28 cellular contexts compared by ENCODE assay signal in the genomic region with DNA sequence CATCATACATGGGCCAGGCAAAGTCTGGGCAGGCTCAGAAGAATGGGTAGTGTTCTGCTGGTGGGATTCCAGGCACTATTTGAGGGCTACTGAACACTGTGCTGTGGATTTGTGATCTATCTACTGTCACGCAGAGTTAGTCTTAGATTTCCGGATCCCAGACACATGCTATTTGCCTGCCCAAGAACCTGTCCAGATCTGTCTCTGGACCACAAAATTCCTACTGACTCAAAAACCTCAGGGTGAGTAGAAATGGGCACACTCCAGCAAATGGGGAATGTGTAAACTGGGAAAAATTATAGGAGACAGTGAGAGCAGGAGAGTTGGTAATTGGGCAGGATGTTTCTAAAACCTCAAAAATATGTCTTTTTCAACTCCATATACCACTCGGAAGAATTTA.
"Had no signal": no experiment of that assay in that cellular context is flagged by ENCODE, and none has a peak within 500 bp of the region (broad histone marks: within the 10 kb centered on the region; RNA-seq: fewer than 3 reads in every experiment).

No MANE protein-coding gene starts in this region.

- H3K4me3 Mint-ChIP-seq: memory B cell; mesothelial cell of epicardium; naive B cell; natural killer cell treated with Interleukin-12 subunit alpha and Interleukin-12 subunit beta and Interleukin-15 and Interleukin-18, amount 100 ng/mL, for 72 hours; neural crest cell; stimulated activated naive CD8-positive, alpha-beta T cell treated with anti-CD3 and anti-CD28 coated beads, Interleukin-15, amount 100 ng/mL, for 72 hours had no signal

- DNase-seq: dorsolateral prefrontal cortex; effector CD4-positive, alpha-beta T cell; foreskin melanocyte; glutamatergic neuron; heart right ventricle; hippocampal formation; left ventricle myocardium superior; lower lobe of right lung; mucosa of descending colon; naive B cell; right lobe of liver; small intestine; stimulated activated CD4-positive, alpha-beta T cell treated with anti-CD3 and anti-CD28 coated beads, Interleukin-15, amount 100 ng/mL, for 24 hours; stimulated activated CD4-positive, alpha-beta T cell treated with anti-CD3 and anti-CD28 coated beads, Interleukin-2, amount 100 ng/mL, for 48 hours; stimulated activated naive CD4-positive, alpha-beta T cell; stimulated activated naive CD8-positive, alpha-beta T cell treated with anti-CD3 and anti-CD28 coated beads, Interleukin-15, amount 100 ng/mL, for 72 hours; transverse colon; upper lobe of right lung; uterus had no signal

- H3K79me2 ChIP-seq: parathyroid adenoma had no signal

- H2AFZ ChIP-seq: parathyroid adenoma had no signal

- H3K9me3 ChIP-seq: esophagus muscularis mucosa, lower lobe of right lung, mucosa of descending colon, neutrophil, right lobe of liver, suprapubic skin, transverse colon, upper lobe of right lung, uterus had no signal

- ATAC-seq: heart right ventricle; left ventricle myocardium superior; lower lobe of right lung; mucosa of descending colon; natural killer cell treated with Interleukin-12 subunit alpha and Interleukin-12 subunit beta and Interleukin-15 and Interleukin-18, amount 100 ng/mL, for 72 hours; right lobe of liver; stimulated activated naive CD8-positive, alpha-beta T cell treated with anti-CD3 and anti-CD28 coated beads, Interleukin-15, amount 100 ng/mL, for 72 hours; upper lobe of right lung had no signal

- H3K36me3 Mint-ChIP-seq: memory B cell; mesothelial cell of epicardium; naive B cell; natural killer cell treated with Interleukin-12 subunit alpha and Interleukin-12 subunit beta and Interleukin-15 and Interleukin-18, amount 100 ng/mL, for 72 hours had no signal

- H3K27me3 ChIP-seq: dorsolateral prefrontal cortex, esophagus muscularis mucosa, heart right ventricle, neutrophil, right lobe of liver, suprapubic skin, transverse colon, upper lobe of right lung, uterus had no signal

- H3K4me1 Mint-ChIP-seq: memory B cell; mesothelial cell of epicardium; naive B cell; stimulated activated naive CD8-positive, alpha-beta T cell treated with anti-CD3 and anti-CD28 coated beads, Interleukin-15, amount 100 ng/mL, for 72 hours had no signal

- H3K27ac ChIP-seq: dorsolateral prefrontal cortex, esophagus muscularis mucosa, heart right ventricle, lower lobe of right lung, neutrophil, parathyroid adenoma, right lobe of liver, suprapubic skin, transverse colon, upper lobe of right lung, uterus had no signal

- H3K9ac ChIP-seq: parathyroid adenoma had no signal

- H3K27ac Mint-ChIP-seq: memory B cell; mesothelial cell of epicardium; naive B cell; natural killer cell treated with Interleukin-12 subunit alpha and Interleukin-12 subunit beta and Interleukin-15 and Interleukin-18, amount 100 ng/mL, for 72 hours; progenitor cell of endocrine pancreas had no signal

- H3K9me3 Mint-ChIP-seq: memory B cell had no signal

- H3K4me1 ChIP-seq: esophagus muscularis mucosa, lower lobe of right lung, parathyroid adenoma, right lobe of liver, suprapubic skin, transverse colon, upper lobe of right lung, uterus had no signal

- H3K4me3 ChIP-seq: dorsolateral prefrontal cortex, esophagus muscularis mucosa, heart right ventricle, lower lobe of right lung, mucosa of descending colon, right lobe of liver, suprapubic skin, transverse colon, upper lobe of right lung, uterus had no signal

- H3K36me3 ChIP-seq: esophagus muscularis mucosa, heart right ventricle, lower lobe of right lung, neutrophil, right lobe of liver, suprapubic skin, transverse colon, upper lobe of right lung, uterus had no signal
